Comparison of ENCODE assay signal across 18 cellular contexts in genomic region chr3:107973152-107973551, GRCh38.
DNase-seq lines count a peak whose midpoint lies in the region; ATAC-seq lines count a peak whose summit lies in the region.
"Had no signal": no experiment of that assay in that cellular context is flagged by ENCODE, and none has a peak within 500 bp of the region (broad histone marks: within the 10 kb centered on the region; RNA-seq: fewer than 3 reads in every experiment).

No MANE protein-coding gene starts in this region.

- H3K4me3 Mint-ChIP-seq in natural killer cell treated with Interleukin-12 subunit alpha and Interleukin-12 subunit beta and Interleukin-15 and Interleukin-18, amount 100 ng/mL, for 72 hours: no peak overlapping the region
- H3K4me3 Mint-ChIP-seq: B cell; CD4-positive, alpha-beta T cell had no signal

- H3K36me3 ChIP-seq in adipocyte (ENCODE audit: control insufficient read depth, insufficient read depth, low read length, severe bottlenecking): no peaks in the 10 kb centered on the region
- no peaks in the 10 kb centered on the region for H3K36me3 ChIP-seq in effector memory CD4-positive, alpha-beta T cell (ENCODE audit: control insufficient read depth, insufficient read depth, low read length)
- H3K36me3 ChIP-seq: HAP-1 had no signal

- no peak overlapping the region for H3K4me3 ChIP-seq in adipocyte (ENCODE audit: low read length)
- no peak overlapping the region for H3K4me3 ChIP-seq in effector memory CD4-positive, alpha-beta T cell (ENCODE audit: insufficient read depth, low read depth, low read length, poor library complexity, severe bottlenecking)
- H3K4me3 ChIP-seq: HAP-1 had no signal

- H3K4me1 Mint-ChIP-seq in natural killer cell treated with Interleukin-12 subunit alpha and Interleukin-12 subunit beta and Interleukin-15 and Interleukin-18, amount 100 ng/mL, for 72 hours (ENCODE audit: low read depth in 2 of 2): peaks cover 20 to 22% of the 10 kb centered on the region in 2 donors

- no peaks in the 10 kb centered on the region for H3K36me3 Mint-ChIP-seq in natural killer cell treated with Interleukin-12 subunit alpha and Interleukin-12 subunit beta and Interleukin-15 and Interleukin-18, amount 100 ng/mL, for 72 hours

- no peak overlapping the region for H3K9ac ChIP-seq in adipocyte (ENCODE audit: low read length)

- no peaks in the 10 kb centered on the region for H3K27me3 ChIP-seq in adipocyte (replicated peaks; ENCODE audit: control insufficient read depth, insufficient read depth, low read length)
- no peaks in the 10 kb centered on the region for H3K27me3 ChIP-seq in effector memory CD4-positive, alpha-beta T cell (replicated peaks; ENCODE audit: control insufficient read depth, insufficient read depth, low read length, poor library complexity, severe bottlenecking)

- no peaks in the 10 kb centered on the region for H3K9me3 ChIP-seq in adipocyte (ENCODE audit: control insufficient read depth, low read length)
- no peaks in the 10 kb centered on the region for H3K9me3 ChIP-seq in effector memory CD4-positive, alpha-beta T cell (ENCODE audit: control insufficient read depth, low read length)
- H3K9me3 ChIP-seq: HAP-1 had no signal

- no peak overlapping the region for H3K27ac Mint-ChIP-seq in natural killer cell treated with Interleukin-12 subunit alpha and Interleukin-12 subunit beta and Interleukin-15 and Interleukin-18, amount 100 ng/mL, for 72 hours
- H3K27ac Mint-ChIP-seq: B cell; CD4-positive, alpha-beta T cell had no signal

- no peaks in the 10 kb centered on the region for H3K9me3 Mint-ChIP-seq in natural killer cell treated with Interleukin-12 subunit alpha and Interleukin-12 subunit beta and Interleukin-15 and Interleukin-18, amount 100 ng/mL, for 72 hours
- H3K9me3 Mint-ChIP-seq: CD4-positive, alpha-beta T cell had no signal

- H3K27ac ChIP-seq in effector memory CD4-positive, alpha-beta T cell (ENCODE audit: insufficient read depth, low read length, poor library complexity, severe bottlenecking): no peak overlapping the region

- H3K27me3 Mint-ChIP-seq in natural killer cell treated with Interleukin-12 subunit alpha and Interleukin-12 subunit beta and Interleukin-15 and Interleukin-18, amount 100 ng/mL, for 72 hours: no peaks in the 10 kb centered on the region
- H3K27me3 Mint-ChIP-seq: B cell; CD4-positive, alpha-beta T cell had no signal

- H3K4me1 ChIP-seq in adipocyte (ENCODE audit: control insufficient read depth, insufficient read depth, low read length): no peaks in the 10 kb centered on the region
- H3K4me1 ChIP-seq in effector memory CD4-positive, alpha-beta T cell (ENCODE audit: control insufficient read depth, insufficient read depth, low read length, poor library complexity, severe bottlenecking): peaks cover 36% of the 10 kb centered on the region
- H3K4me1 ChIP-seq: HAP-1 had no signal

- no peak for ATAC-seq in natural killer cell treated with Interleukin-12 subunit alpha and Interleukin-12 subunit beta and Interleukin-15 and Interleukin-18, amount 100 ng/mL, for 72 hours
- ATAC-seq in HG02763 (IDR thresholded peaks at IDR 0.05; ENCODE audit: unreplicated experiment): no peak

- DNase-seq in AG08395 (ENCODE audit: low spot score) (peak; percentile 22), HS-5 (ENCODE audit: low read depth) (peak; percentile 78), adipocyte (ENCODE audit: low read depth) (peak; percentile 3), kidney glomerular epithelial cell (lab: John Stamatoyannopoulos, UW) (peak; percentile 72)
- no peak for DNase-seq in natural killer cell treated with Interleukin-12 subunit alpha and Interleukin-12 subunit beta and Interleukin-15 and Interleukin-18, amount 100 ng/mL, for 72 hours (ENCODE audit: low spot score)
- no peak for DNase-seq in effector memory CD4-positive, alpha-beta T cell
- DNase-seq: CD4-positive, alpha-beta T cell; DND-41; Kasumi-1; NCI-H1436; NCI-H2081 treated with DMSO at 0.1 percent for 48 hours; NCI-H2227 treated with DMSO at 0.1 percent for 48 hours; NCI-H69; NK-92 treated with Interleukin-12 subunit alpha and Interleukin-12 subunit beta, amount 100 ng/mL, for 24 hours; OCI-M1 had no signal

Comparison
In these comparisons a context has a peak if more than half of its experiments do, and no peak if none do; other contexts are left out.
1. DNase-seq: peak in AG08395 (single experiment), HS-5 (single experiment), adipocyte (single experiment) and kidney glomerular epithelial cell (single experiment); none in natural killer cell treated with Interleukin-12 subunit alpha and Interleukin-12 subunit beta and Interleukin-15 and Interleukin-18, amount 100 ng/mL, for 72 hours (single experiment) and effector memory CD4-positive, alpha-beta T cell (0 of 3).